Comparison of ENCODE assay signal across 18 cellular contexts in genomic region chr1:12773438-12773837, GRCh38. TPM values are rescaled to one million over a fixed set of nuclear protein-coding genes. Genes with fewer than 3 reads are reported as not detected.
DNase-seq lines count a peak whose midpoint lies in the region; ATAC-seq and TF ChIP-seq lines count a peak whose summit lies in the region.
"Had no signal": no experiment of that assay in that cellular context is flagged by ENCODE, and none has a peak within 500 bp of the region (broad histone marks: within the 10 kb centered on the region; RNA-seq: fewer than 3 reads in every experiment).

TSS of gene PRAMEF12 (plus strand) at chr1:12773738. CDS start at chr1:12774868, 1,130 bp downstream.

- intact Hi-C loops in esophagus muscularis mucosa (cut with DNase I), result no loop called here

- H3K9me3 Mint-ChIP-seq in stimulated activated naive CD8-positive, alpha-beta T cell treated with anti-CD3 and anti-CD28 coated beads, Interleukin-15, amount 100 ng/mL, for 72 hours, result no peaks in the 10 kb centered on the region
- H3K9me3 Mint-ChIP-seq: CD4-positive, alpha-beta T cell; CD8-positive, alpha-beta T cell had no signal

- H3K27ac ChIP-seq in esophagus muscularis mucosa (replicated peaks in 1 of 4), result no peak within 1 kb of the TSS
- H3K27ac ChIP-seq: 22Rv1; A549; BLaER1 treated with 17β-estradiol and CSF1 and Interleukin-3, amounts not matched to agents 10 nM and 100 nM; C4-2B had no signal

- H3K4me3 Mint-ChIP-seq in stimulated activated naive CD8-positive, alpha-beta T cell treated with anti-CD3 and anti-CD28 coated beads, Interleukin-15, amount 100 ng/mL, for 72 hours, result no peak within 1 kb of the TSS
- H3K4me3 Mint-ChIP-seq: B cell; CD4-positive, alpha-beta T cell; CD8-positive, alpha-beta T cell had no signal

- H3K4me1 Mint-ChIP-seq in stimulated activated naive CD8-positive, alpha-beta T cell treated with anti-CD3 and anti-CD28 coated beads, Interleukin-15, amount 100 ng/mL, for 72 hours, result no peaks in the 10 kb centered on the region
- H3K4me1 Mint-ChIP-seq: B cell had no signal

- H3K27me3 ChIP-seq in esophagus muscularis mucosa, result peaks cover 0 to 45% (median 0%) of the 10 kb centered on the region in 4 donors
- H3K27me3 ChIP-seq: BLaER1 treated with 17β-estradiol and CSF1 and Interleukin-3, amounts not matched to agents 10 nM and 100 nM had no signal

- no peaks in the 10 kb centered on the region for H3K36me3 ChIP-seq in esophagus muscularis mucosa
- H3K36me3 ChIP-seq: BLaER1 treated with 17β-estradiol and CSF1 and Interleukin-3, amounts not matched to agents 10 nM and 100 nM had no signal

- no peak for TF ChIP-seq CTCF in esophagus muscularis mucosa (IDR thresholded peaks at IDR 0.05)

- no peak within 1 kb of the TSS for H3K4me3 ChIP-seq in esophagus muscularis mucosa
- H3K4me3 ChIP-seq: A549; BLaER1 treated with 17β-estradiol and CSF1 and Interleukin-3, amounts not matched to agents 10 nM and 100 nM had no signal

- ATAC-seq in stimulated activated naive CD8-positive, alpha-beta T cell treated with anti-CD3 and anti-CD28 coated beads, Interleukin-15, amount 100 ng/mL, for 72 hours, result no peak
- no peak for ATAC-seq in stimulated activated naive CD8-positive, alpha-beta T cell treated with anti-CD3 and anti-CD28 coated beads, Interleukin-15, Interleukin-2, amounts not matched to agents 100 U/mL and 50 U/mL, for 24 hours
- ATAC-seq in HG03354 (IDR thresholded peaks at IDR 0.05; ENCODE audit: poor library complexity, severe bottlenecking, unreplicated experiment), result no peak
- ATAC-seq in HG02885 (IDR thresholded peaks at IDR 0.05; ENCODE audit: poor library complexity, unreplicated experiment), result no peak
- ATAC-seq: A549; CD8-positive, alpha-beta T cell had no signal

- no peaks in the 10 kb centered on the region for H3K9me3 ChIP-seq in esophagus muscularis mucosa
- H3K9me3 ChIP-seq: A549, Caco-2 had no signal

- DNase-seq in stimulated activated naive CD8-positive, alpha-beta T cell treated with anti-CD3 and anti-CD28 coated beads, Interleukin-15, amount 100 ng/mL, for 72 hours, result no peak
- DNase-seq in stimulated activated naive CD8-positive, alpha-beta T cell treated with anti-CD3 and anti-CD28 coated beads, Interleukin-15, Interleukin-2, amounts not matched to agents 100 U/mL and 50 U/mL, for 24 hours, result no peak
- peak; percentile 21 for DNase-seq in esophagus muscularis mucosa (ENCODE audit: extremely low spot score)
- DNase-seq: AML-193; Caco-2; Calu3; CD4-positive, alpha-beta T cell; CD8-positive, alpha-beta T cell; DMS79 treated with DMSO at 0.1 percent for 48 hours; GF-D8 had no signal

- TF ChIP-seq POLR2A in esophagus muscularis mucosa (IDR thresholded peaks at IDR 0.05; ENCODE audit: low read depth), result no peak

- no peaks in the 10 kb centered on the region for H3K4me1 ChIP-seq in esophagus muscularis mucosa
- H3K4me1 ChIP-seq: A549; BLaER1 treated with 17β-estradiol and CSF1 and Interleukin-3, amounts not matched to agents 10 nM and 100 nM; Caco-2 had no signal

- peaks cover 73% of the 10 kb centered on the region for H3K27me3 Mint-ChIP-seq in stimulated activated naive CD8-positive, alpha-beta T cell treated with anti-CD3 and anti-CD28 coated beads, Interleukin-15, amount 100 ng/mL, for 72 hours

- peak within 1 kb of the TSS; percentile 12 to 19 for H3K27ac Mint-ChIP-seq in stimulated activated naive CD8-positive, alpha-beta T cell treated with anti-CD3 and anti-CD28 coated beads, Interleukin-15, amount 100 ng/mL, for 72 hours
- H3K27ac Mint-ChIP-seq: B cell; CD4-positive, alpha-beta T cell; CD8-positive, alpha-beta T cell had no signal

- 80% methylated on average over 5 of the region's 5 CpGs for WGBS in esophagus muscularis mucosa

- TF ChIP-seq EP300 in esophagus muscularis mucosa (IDR thresholded peaks at IDR 0.05), result no peak

RNA-seq across cellular contexts. Expression of gene PRAMEF12, which starts in this region (rescaled TPM):
- total RNA-seq in esophagus muscularis mucosa, result not detected
- total RNA-seq: A172; B cell; Caco-2; Calu3; CD4-positive, alpha-beta T cell; CD8-positive, alpha-beta T cell had no signal

Comparison
In these comparisons a context has a peak if more than half of its experiments do, and no peak if none do; other contexts are left out.
1. Peak in DNase-seq in esophagus muscularis mucosa; RNA of the gene not detected or under 1 TPM.